In genomic region chr1:180247061-180247460, GRCh38 we compare ENCODE assay signal across 18 cellular contexts. TPM values are rescaled to one million over a fixed set of nuclear protein-coding genes. Genes with fewer than 3 reads are reported as not detected.
DNase-seq lines count a peak whose midpoint lies in the region; ATAC-seq, FAIRE-seq and TF ChIP-seq lines count a peak whose summit lies in the region.
"Had no signal": no experiment of that assay in that cellular context is flagged by ENCODE, and none has a peak within 500 bp of the region (broad histone marks: within the 10 kb centered on the region; RNA-seq: fewer than 3 reads in every experiment).

No MANE protein-coding gene starts in this region.

- H3K27me3 ChIP-seq in heart right ventricle: peaks cover 0 to 57% (median 36%) of the 10 kb centered on the region in 7 donors
- H3K27me3 ChIP-seq in K562 (ENCODE audit: control insufficient read depth in 2 of 2, insufficient read depth in 2 of 2, low read length in 2 of 2): peaks cover 7 to 30% of the 10 kb centered on the region in 2 experiments; a peak in 3 of 5 replicates
- peaks cover 0 to 34% (median 12%) of the 10 kb centered on the region in 3 donors for H3K27me3 ChIP-seq in sigmoid colon
- H3K27me3 ChIP-seq in adrenal gland: peaks cover 19% of the 10 kb centered on the region

- no peaks in the 10 kb centered on the region for H3K79me2 ChIP-seq in K562 (ENCODE audit: control insufficient read depth, insufficient read depth, low read length)

- TF ChIP-seq RAD21 in K562 (CRISPR knock-in tag; conservative IDR thresholded peaks at IDR 0.05 in 1 of 2, IDR thresholded peaks at IDR 0.05 in 1 of 2): no peak

- TF ChIP-seq POLR2A in K562 (conservative IDR thresholded peaks at IDR 0.05) (no peak), sigmoid colon (IDR thresholded peaks at IDR 0.05) (no peak), adrenal gland (IDR thresholded peaks at IDR 0.05) (no peak)

- no peaks in the 10 kb centered on the region for H3K4me1 ChIP-seq in heart right ventricle
- peaks cover 0 to 7% of the 10 kb centered on the region in 2 experiments; a peak in 2 of 5 replicates for H3K4me1 ChIP-seq in K562 (replicated peaks in 1 of 2; ENCODE audit: control insufficient read depth in 2 of 2, insufficient read depth in 2 of 2, low read length in 2 of 2)
- H3K4me1 ChIP-seq in sigmoid colon: no peaks in the 10 kb centered on the region
- H3K4me1 ChIP-seq in adrenal gland (replicated peaks in 1 of 2): no peaks in the 10 kb centered on the region
- H3K4me1 ChIP-seq: ascending aorta, left ventricle myocardium inferior had no signal

- no peaks in the 10 kb centered on the region for H3K9me1 ChIP-seq in K562 (ENCODE audit: control insufficient read depth, insufficient read depth, low read length)

- no TSS peak for BruUV-seq in K562 (replicated peaks; lab: Mats Ljungman, UMichigan)

- H3K4me3 ChIP-seq in heart right ventricle (no peak overlapping the region), K562 (no peak overlapping the region), sigmoid colon (no peak overlapping the region), adrenal gland (no peak overlapping the region)
- H3K4me3 ChIP-seq: ascending aorta, left ventricle myocardium inferior had no signal

- H3K36me3 ChIP-seq in heart right ventricle (no peaks in the 10 kb centered on the region), K562 (ENCODE audit: control insufficient read depth, insufficient read depth, low read length) (no peaks in the 10 kb centered on the region), sigmoid colon (no peaks in the 10 kb centered on the region), adrenal gland (replicated peaks in 1 of 2) (no peaks in the 10 kb centered on the region)
- H3K36me3 ChIP-seq: ascending aorta, left ventricle myocardium inferior had no signal

- TF ChIP-seq EP300 in K562 (IDR thresholded peaks at IDR 0.05; ENCODE audit: low read length) (no peak), sigmoid colon (IDR thresholded peaks at IDR 0.05) (no peak)

- no peak overlapping the region for H3K9ac ChIP-seq in K562 (ENCODE audit: insufficient read depth in 1 of 2, low read depth in 2 of 2, low read length in 2 of 2)

- H3K4me2 ChIP-seq in K562 (ENCODE audit: insufficient read depth, low read length): no peak overlapping the region

- DNase-seq in Right ventricle myocardium superior (peak; percentile 8), heart right ventricle (no peak), MV-4-11 (lab: John Stamatoyannopoulos, UW) (peak; percentile 35), K562 (ENCODE audit: extremely low read depth in 1 of 4, low spot score in 3 of 4) (no peak), sigmoid colon (peak; percentile 22), adrenal gland (no peak)
- DNase-seq: activated CD4-positive, alpha-beta T cell treated with anti-CD3 and anti-CD28 coated beads, Interleukin-2, amount 50 U/mL, for 1 hour; activated CD8-positive, alpha-beta memory T cell treated with anti-CD3 and anti-CD28 coated beads, Interleukin-2, amount 50 U/mL, for 48 hours; activated naive CD4-positive, alpha-beta T cell treated with Interleukin-2 at 50 U/mL for 16 hours; effector CD8-positive, alpha-beta T cell; glutamatergic neuron; left ventricle myocardium inferior; NCI-H146; right cardiac atrium had no signal

- H3K27ac ChIP-seq in heart right ventricle (no peak overlapping the region), K562 (ENCODE audit: extremely low read depth, low read depth, low read length) (no peak overlapping the region), sigmoid colon (no peak overlapping the region), adrenal gland (no peak overlapping the region)
- H3K27ac ChIP-seq: ascending aorta, left ventricle myocardium inferior had no signal

- peaks cover 4% of the 10 kb centered on the region; the same call in 1 of the 2 replicates for H4K20me1 ChIP-seq in K562 (replicated peaks; ENCODE audit: control insufficient read depth, insufficient read depth, low read length)

- ATAC-seq in Right ventricle myocardium superior (ENCODE audit: poor library complexity) (no peak), heart right ventricle (no peak), K562 (no peak), HG03457 (IDR thresholded peaks at IDR 0.05; ENCODE audit: unreplicated experiment) (no peak), HG03045 (IDR thresholded peaks at IDR 0.05; ENCODE audit: unreplicated experiment) (no peak)
- ATAC-seq: right cardiac atrium; stimulated activated memory B cell treated with anti-CD40 and anti-IgM and Interleukin-4, amounts not matched to agents 10 μg/mL and 1 μg/mL and 100 μg/mL, for 72 hours had no signal

- POLR2A ChIA-PET in K562 (lab: Yijun Ruan, JAX): interaction anchor here (1.0 to 1.4 kb wide), 3 partner anchors 12 to 50 kb away, joined by 3 to 4 read pairs (median 3); no protein-coding TSS in a partner anchor

- FAIRE-seq in K562 (lab: Jason Lieb, UNC): peak; percentile 15

- CTCF ChIA-PET in K562 (lab: Yijun Ruan, JAX; ENCODE audit: low intra/inter-chr PET ratio): no interaction called here

- WGBS in heart right ventricle, 2 donors: 82% methylated on average over 3 of the region's 3 CpGs
- WGBS in K562 (ENCODE audit: insufficient coverage, low coverage, missing lambda C conversion rate): 4% methylated on average over 3 of the region's 3 CpGs
- 82 to 84% methylated on average over 3 of the region's 3 CpGs for WGBS in sigmoid colon, 2 donors
- 76 to 85% (median 82%) methylated on average over 3 of the region's 3 CpGs for WGBS in adrenal gland, 4 donors

- TF ChIP-seq CTCF in heart right ventricle (IDR thresholded peaks at IDR 0.05): no peak
- TF ChIP-seq CTCF in K562 (IDR thresholded peaks at IDR 0.05 in 2 of 3, conservative IDR thresholded peaks at IDR 0.05 in 1 of 3; ENCODE audit: insufficient read depth in 2 of 3, low read depth in 1 of 3, low read length in 3 of 3): no peak
- TF ChIP-seq CTCF in sigmoid colon (IDR thresholded peaks at IDR 0.05): no peak
- no peak for TF ChIP-seq CTCF in adrenal gland (IDR thresholded peaks at IDR 0.05)

- intact Hi-C loops in Right ventricle myocardium superior (cut with DNase I): no loop called here
- intact Hi-C loops in heart right ventricle (cut with DNase I): loop anchor here in 1 of 10 donors (5.0 kb wide), 1 partner anchor 170 kb away; no protein-coding TSS in a partner anchor
- intact Hi-C loops in K562 (cut with micrococcal nuclease): no loop called here
- intact Hi-C loops in sigmoid colon (cut with DNase I): no loop called here
- intact Hi-C loops in adrenal gland (cut with DNase I): no loop called here

- in situ Hi-C loops in K562 (cut with MboI): loop anchor here (5.0 kb wide), 1 partner anchor 60 kb away; no protein-coding TSS in a partner anchor

- H3K9me3 ChIP-seq in heart right ventricle: no peaks in the 10 kb centered on the region
- H3K9me3 ChIP-seq in K562 (replicated peaks; ENCODE audit: control insufficient read depth, insufficient read depth, low read depth, low read length): no peaks in the 10 kb centered on the region
- no peaks in the 10 kb centered on the region for H3K9me3 ChIP-seq in sigmoid colon
- H3K9me3 ChIP-seq in adrenal gland (replicated peaks in 1 of 3): no peaks in the 10 kb centered on the region
- H3K9me3 ChIP-seq: ascending aorta, left ventricle myocardium inferior had no signal

- no peak overlapping the region for H2AFZ ChIP-seq in K562 (ENCODE audit: low read depth, low read length)

TF ChIP-seq in K562, 482 proteins besides CTCF, POLR2A, EP300 and RAD21 (continues in another document):
- TF ChIP-seq SRSF9 (IDR thresholded peaks at IDR 0.05; ENCODE audit: borderline replicate concordance, low read depth, low read length) (no peak), MCM2 (IDR thresholded peaks at IDR 0.05; ENCODE audit: low read depth) (no peak), NKRF (IDR thresholded peaks at IDR 0.05; ENCODE audit: borderline replicate concordance) (no peak), ZFP1 (CRISPR knock-in tag; IDR thresholded peaks at IDR 0.05) (no peak), ZNF212 (CRISPR knock-in tag; IDR thresholded peaks at IDR 0.05) (no peak), ZNF316 (IDR thresholded peaks at IDR 0.05) (peak; percentile 33; the same call in 1 of the 2 replicates)

RNA-seq across cellular contexts. Expression of gene LHX4, which starts 17.0 kb away (rescaled TPM):
- total RNA-seq in Right ventricle myocardium superior (not detected), heart right ventricle (not detected), K562 (2014; rRNA removed) (not detected in 2 replicates), K562 (2014; rRNA removed; fragmentation: Illumina TruSeq; extraction: Trizol) (0.03 and 0.04 TPM in 2 replicates), K562 (2015; rRNA removed; fragmentation: Illumina TruSeq; extraction: Trizol) (not detected in 2 replicates), K562 (2021) (not detected in 2 replicates), sigmoid colon (not detected), adrenal gland (not detected)
- polyA plus RNA-seq in heart right ventricle (under 1 TPM in 1 of 2 donors, not detected in 1; under 0.01 TPM), K562 (2011; rRNA removed) (0.01 and 0.03 TPM in 2 replicates), K562 (2014; fragmentation: Illumina TruSeq; extraction: Trizol) (not detected in 2 replicates), K562 (2014; fragmentation: Nextera tagmentation; extraction: Ambion mirVana) (under 1 TPM; 0.10 to 0.11 TPM), K562 (2014; rRNA removed) (not detected in 2 replicates), sigmoid colon (under 1 TPM; 0.44 to 0.92 (median 0.60) TPM), adrenal gland (not detected)
- 0.12 TPM in 1 of 2 replicates, not detected in the other for total RNA-seq in K562 (2011; cell fraction: chromatin; rRNA removed; ENCODE audit: low replicate concordance)
- not detected in 2 replicates for total RNA-seq in K562 (2011; cell fraction: nucleolus; rRNA removed)
- 0.15 TPM in 1 of 2 replicates, not detected in the other for total RNA-seq in K562 (2011; cell fraction: nucleoplasm; rRNA removed)
- polyA plus RNA-seq in K562 (2011; cell fraction: cytosol; rRNA removed): 0.01 TPM in 2 replicates
- 0.01 and 0.04 TPM in 2 replicates for polyA plus RNA-seq in K562 (2011; cell fraction: nucleus; rRNA removed)
- 1.1 and 1.6 TPM in 2 replicates for polyA plus RNA-seq in K562 (2012)
- polyA minus RNA-seq in K562 (2011; rRNA and poly(A)+ RNA removed): not detected in 2 replicates
- polyA minus RNA-seq in K562 (2011; cell fraction: cytosol; rRNA and poly(A)+ RNA removed): not detected in 2 replicates
- polyA minus RNA-seq in K562 (2011; cell fraction: nucleus; rRNA and poly(A)+ RNA removed): 0.11 TPM in 1 of 2 replicates, not detected in the other
- total RNA-seq: ascending aorta, left ventricle myocardium inferior, right cardiac atrium had no signal

Comparison
In these comparisons a context has a peak if more than half of its experiments do, and no peak if none do; other contexts are left out.
1. DNase-seq: peak in Right ventricle myocardium superior (single experiment), MV-4-11 (single experiment) and sigmoid colon (single experiment); none in heart right ventricle (0 of 2), K562 (0 of 4) and adrenal gland (0 of 7).